ENCODE assay signal across 11 cellular contexts in genomic region chr7:106058925-106059324, GRCh38. TPM values are rescaled to one million over a fixed set of nuclear protein-coding genes. Genes with fewer than 3 reads are reported as not detected.
DNase-seq lines count a peak whose midpoint lies in the region; ATAC-seq and TF ChIP-seq lines count a peak whose summit lies in the region.
"Had no signal": no experiment of that assay in that cellular context is flagged by ENCODE, and none has a peak within 500 bp of the region (broad histone marks: within the 10 kb centered on the region; RNA-seq: fewer than 3 reads in every experiment).

No MANE protein-coding gene starts in this region.

- no TSS peak for BruUV-seq in Panc1 (replicated peaks; lab: Mats Ljungman, UMichigan)

- no peak overlapping the region for H3K4me3 ChIP-seq in DND-41 (ENCODE audit: low read depth in 1 of 2, low read length in 2 of 2)
- no peak overlapping the region for H3K4me3 ChIP-seq in Panc1 (ENCODE audit: low read depth in 2 of 2, low read length in 2 of 2)
- H3K4me3 ChIP-seq in esophagus (ENCODE audit: low read depth in 1 of 2, low read length in 2 of 2), result no peak overlapping the region
- no peak overlapping the region for H3K4me3 ChIP-seq in skin epidermis
- H3K4me3 ChIP-seq in mucosa of descending colon, result no peak overlapping the region

- POLR2A ChIA-PET in Panc1 (lab: Charles Lee), result no interaction called here

- H4K20me1 ChIP-seq in DND-41 (ENCODE audit: insufficient read depth, low read length), result no peaks in the 10 kb centered on the region

- WGBS in esophagus, 2 donors, result 56 to 57% methylated on average over 3 of the region's 3 CpGs

- no peaks in the 10 kb centered on the region for H3K36me3 ChIP-seq in DND-41 (ENCODE audit: insufficient read depth, low read length)
- H3K36me3 ChIP-seq in Panc1 (ENCODE audit: control insufficient read depth, insufficient read depth, low read length), result no peaks in the 10 kb centered on the region
- H3K36me3 ChIP-seq in esophagus (ENCODE audit: control insufficient read depth in 2 of 2, insufficient read depth in 2 of 2, low read length in 1 of 2), result no peaks in the 10 kb centered on the region
- no peaks in the 10 kb centered on the region for H3K36me3 ChIP-seq in mucosa of descending colon (ENCODE audit: low read depth)

- H3K4me1 Mint-ChIP-seq in osteocyte (ENCODE audit: unreplicated experiment), result peaks cover 3% of the 10 kb centered on the region

- peaks cover 17% of the 10 kb centered on the region for H3K27me3 Mint-ChIP-seq in osteocyte (ENCODE audit: unreplicated experiment)

- CTCF ChIA-PET in Panc1 (lab: Charles Lee), result interaction anchor here (2.5 kb wide), 1 partner anchor 95 kb away, joined by 21 read pairs; no protein-coding TSS in a partner anchor

- no peaks in the 10 kb centered on the region for H3K9me3 Mint-ChIP-seq in osteocyte (ENCODE audit: unreplicated experiment)

- H3K4me3 Mint-ChIP-seq in osteocyte (ENCODE audit: unreplicated experiment), result no peak overlapping the region
- H3K4me3 Mint-ChIP-seq: nephron progenitor cell had no signal

- no peaks in the 10 kb centered on the region for H3K9me3 ChIP-seq in DND-41 (ENCODE audit: insufficient read depth, low read length, severe bottlenecking)
- no peaks in the 10 kb centered on the region for H3K9me3 ChIP-seq in Panc1 (ENCODE audit: control insufficient read depth, insufficient read depth, low read depth, low read length)
- no peaks in the 10 kb centered on the region for H3K9me3 ChIP-seq in esophagus (ENCODE audit: control insufficient read depth in 2 of 2, insufficient read depth in 1 of 2, low read depth in 1 of 2, low read length in 1 of 2)
- H3K9me3 ChIP-seq in mucosa of descending colon, result no peaks in the 10 kb centered on the region

- no peak overlapping the region for H3K9ac ChIP-seq in DND-41 (ENCODE audit: low read depth, low read length)

- H3K27me3 ChIP-seq in DND-41 (ENCODE audit: insufficient read depth, low read length, poor library complexity) (peaks cover 4% of the 10 kb centered on the region), Panc1 (ENCODE audit: control insufficient read depth, insufficient read depth, low read length) (no peaks in the 10 kb centered on the region), esophagus (ENCODE audit: control insufficient read depth in 1 of 2, insufficient read depth in 2 of 2, low read length in 2 of 2) (no peaks in the 10 kb centered on the region)

- TF ChIP-seq CTCF in DND-41 (IDR thresholded peaks at IDR 0.05; ENCODE audit: borderline replicate concordance, extremely low read depth, low read length, poor library complexity, severe bottlenecking), result no peak
- no peak for TF ChIP-seq CTCF in Panc1 (IDR thresholded peaks at IDR 0.05)
- TF ChIP-seq CTCF in mucosa of descending colon (IDR thresholded peaks at IDR 0.05), result no peak
- no peak for TF ChIP-seq CTCF in osteocyte (IDR thresholded peaks at IDR 0.05)

- in situ Hi-C loops in Panc1 (cut with HindIII; ENCODE audit: low pct_unique_long_range_greater_than_20kb, low sequenced_read_pairs), result loop anchor here (25.0 kb wide), 1 partner anchor 103 kb away; no protein-coding TSS in a partner anchor

- DNase-seq in DND-41 (no peak), Panc1 (ENCODE audit: low read depth, low spot score) (no peak), mucosa of descending colon (no peak), occipital lobe (lab: John Stamatoyannopoulos, UW) (no peak), osteocyte (ENCODE audit: extremely low spot score, unreplicated experiment) (no peak)
- DNase-seq in activated CD4-positive, alpha-beta T cell treated with anti-CD3 and anti-CD28 coated beads, Interleukin-2, amount 50 U/mL, for 48 hours, result no peak
- DNase-seq: activated naive CD4-positive, alpha-beta T cell treated with Interleukin-2 at 50 U/mL for 16 hours; nephron progenitor cell; stimulated activated CD4-positive, alpha-beta T cell treated with anti-CD3 and anti-CD28 coated beads, Interleukin-12 subunit alpha, Interleukin-12 subunit beta, amount 100 ng/mL, for 4 hours had no signal

- peaks cover 28% of the 10 kb centered on the region for H3K4me1 ChIP-seq in DND-41 (ENCODE audit: insufficient read depth, low read length)
- peaks cover 28% of the 10 kb centered on the region for H3K4me1 ChIP-seq in Panc1 (ENCODE audit: control insufficient read depth, insufficient read depth, low read length)
- peaks cover 0 to 31% of the 10 kb centered on the region in 2 donors for H3K4me1 ChIP-seq in esophagus (ENCODE audit: control insufficient read depth in 2 of 2, insufficient read depth in 2 of 2, low read length in 1 of 2)
- peaks cover 7% of the 10 kb centered on the region for H3K4me1 ChIP-seq in mucosa of descending colon (ENCODE audit: low read depth)

- intact Hi-C loops in Panc1 (cut with micrococcal nuclease; ENCODE audit: unreplicated experiment) (no loop called here), mucosa of descending colon (cut with DNase I, micrococcal nuclease) (no loop called here)

- H3K27ac Mint-ChIP-seq in osteocyte (ENCODE audit: unreplicated experiment), result no peak overlapping the region

- H2AFZ ChIP-seq in DND-41 (ENCODE audit: low read depth, low read length), result no peak overlapping the region

- H3K36me3 Mint-ChIP-seq in osteocyte (ENCODE audit: unreplicated experiment), result no peaks in the 10 kb centered on the region

- H3K79me2 ChIP-seq in DND-41 (ENCODE audit: insufficient read depth, low read length), result no peaks in the 10 kb centered on the region

- H3K4me2 ChIP-seq in DND-41 (ENCODE audit: insufficient read depth, low read length), result no peak overlapping the region

- ATAC-seq in DND-41 (ENCODE audit: insufficient read depth, low read depth), result no peak
- ATAC-seq in Panc1, result no peak
- ATAC-seq in mucosa of descending colon, result no peak

- H3K27ac ChIP-seq in DND-41 (ENCODE audit: low read length) (peak overlapping the region; percentile 34; the same call in 1 of the 2 replicates), Panc1 (ENCODE audit: low read length) (peak overlapping the region; percentile 54; the same call in 1 of the 2 replicates), esophagus (ENCODE audit: low read depth in 2 of 2, low read length in 1 of 2) (peak overlapping the region; percentile 81 to 84), skin epidermis (peak overlapping the region in 20 of 21 experiments; percentile 5 to 87 (median 64))

RNA-seq across cellular contexts. Expression of gene SYPL1, which starts 53.2 kb away (rescaled TPM):
- total RNA-seq in Panc1 (2021; ENCODE audit: unreplicated experiment) (98.3 TPM), mucosa of descending colon (100 to 1,000 TPM in 1 of 3 donors, 10 to 100 TPM in 2; 73.8 to 109 (median 80.8) TPM), occipital lobe (52.4 TPM), osteocyte (80.9 and 85.4 TPM in 2 replicates)
- polyA plus RNA-seq in Panc1 (2012; ENCODE audit: insufficient read length), result 59.7 TPM
- 100 to 1,000 TPM in 1 of 2 donors, 10 to 100 TPM in 1; 66.3 to 101 TPM for polyA plus RNA-seq in esophagus
